16 cellular contexts compared by ENCODE assay signal in genomic region chr2:112634874-112635157, GRCh38. TPM values are rescaled to one million over a fixed set of nuclear protein-coding genes. Genes with fewer than 3 reads are reported as not detected.
DNase-seq lines count a peak whose midpoint lies in the region; ATAC-seq and TF ChIP-seq lines count a peak whose summit lies in the region.
"Had no signal": no experiment of that assay in that cellular context is flagged by ENCODE, and none has a peak within 500 bp of the region (broad histone marks: within the 10 kb centered on the region; RNA-seq: fewer than 3 reads in every experiment).

No MANE protein-coding gene starts in this region.

- no peak overlapping the region for H3K27ac Mint-ChIP-seq in activated T-cell treated with anti-CD3 and anti-CD28 coated beads, Interleukin-2, amount 50 U/mL, for 72 hours
- H3K27ac Mint-ChIP-seq in CD8-positive, alpha-beta T cell = peak overlapping the region; percentile 88

- no peak overlapping the region for H3K27ac ChIP-seq in CD8-positive, alpha-beta T cell (ENCODE audit: low read depth, low read length)
- H3K27ac ChIP-seq in effector memory CD4-positive, alpha-beta T cell (ENCODE audit: insufficient read depth, low read length, poor library complexity, severe bottlenecking) = peak overlapping the region; percentile 33
- no peak overlapping the region for H3K27ac ChIP-seq in trophoblast cell (ENCODE audit: low read depth, low read length)

- no peak overlapping the region for H2AK5ac ChIP-seq in trophoblast cell (ENCODE audit: low read length)

- H3K4ac ChIP-seq in trophoblast cell (ENCODE audit: low read depth, low read length) = no peak overlapping the region

- H2BK12ac ChIP-seq in trophoblast cell (ENCODE audit: low read length) = peak overlapping the region; percentile 65

- peak overlapping the region in 1 of 2 donors; percentile 11 for H3K4me3 Mint-ChIP-seq in activated T-cell treated with anti-CD3 and anti-CD28 coated beads, Interleukin-2, amount 50 U/mL, for 72 hours
- peak overlapping the region; percentile 68 for H3K4me3 Mint-ChIP-seq in CD8-positive, alpha-beta T cell

- no peaks in the 10 kb centered on the region for H3K36me3 Mint-ChIP-seq in activated T-cell treated with anti-CD3 and anti-CD28 coated beads, Interleukin-2, amount 50 U/mL, for 72 hours (ENCODE audit: insufficient read depth in 2 of 2)
- H3K36me3 Mint-ChIP-seq in CD8-positive, alpha-beta T cell = no peaks in the 10 kb centered on the region

- no peak overlapping the region for H2AFZ ChIP-seq in trophoblast cell (ENCODE audit: insufficient read depth, low read length, poor library complexity)

- CTCF ChIA-PET in CD8-positive, alpha-beta T cell (lab: Charles Lee) = interaction anchor here (12.4 to 16.3 kb wide), 3 partner anchors 10 to 91 kb away, joined by 180 to 338 read pairs (median 205); partner anchors contain the start of gene SLC20A1

- TF ChIP-seq CTCF in CD8-positive, alpha-beta T cell (IDR thresholded peaks at IDR 0.05) = no peak

- no peaks in the 10 kb centered on the region for H3K79me2 ChIP-seq in trophoblast cell (ENCODE audit: control insufficient read depth, insufficient read depth, low read length, poor library complexity)

- H2BK5ac ChIP-seq in trophoblast cell (ENCODE audit: low read depth, low read length, poor library complexity) = no peak overlapping the region

- no peaks in the 10 kb centered on the region for H3K27me3 ChIP-seq in CD8-positive, alpha-beta T cell (ENCODE audit: insufficient read depth, low read length)
- no peaks in the 10 kb centered on the region for H3K27me3 ChIP-seq in effector memory CD4-positive, alpha-beta T cell (replicated peaks; ENCODE audit: control insufficient read depth, insufficient read depth, low read length, poor library complexity, severe bottlenecking)
- no peaks in the 10 kb centered on the region for H3K27me3 ChIP-seq in trophoblast cell (ENCODE audit: insufficient read depth, low read length)

- no peaks in the 10 kb centered on the region for H3K36me3 ChIP-seq in CD8-positive, alpha-beta T cell (ENCODE audit: insufficient read depth, low read length)
- no peaks in the 10 kb centered on the region for H3K36me3 ChIP-seq in effector memory CD4-positive, alpha-beta T cell (ENCODE audit: control insufficient read depth, insufficient read depth, low read length)
- no peaks in the 10 kb centered on the region for H3K36me3 ChIP-seq in trophoblast cell (ENCODE audit: control insufficient read depth in 1 of 2, insufficient read depth in 2 of 2, low read length in 2 of 2)

- POLR2A ChIA-PET in CD8-positive, alpha-beta T cell (lab: Charles Lee) = interaction anchor here (14.8 kb wide), 1 partner anchor 12 kb away, joined by 183 read pairs; the partner anchor contains the start of gene SLC20A1

- peaks cover 69% of the 10 kb centered on the region for H3K4me1 Mint-ChIP-seq in activated T-cell treated with anti-CD3 and anti-CD28 coated beads, Interleukin-2, amount 50 U/mL, for 72 hours (ENCODE audit: low read depth)
- H3K4me1 Mint-ChIP-seq in CD8-positive, alpha-beta T cell (ENCODE audit: low read depth) = peaks cover 77% of the 10 kb centered on the region

- no CpG with 5 or more reads among the region's 6 CpGs for WGBS in trophoblast cell (ENCODE audit: extremely low coverage, insufficient coverage, insufficient read length)

- H3K23ac ChIP-seq in trophoblast cell (ENCODE audit: low read length) = no peak overlapping the region

- peaks cover 11% of the 10 kb centered on the region for H3K79me1 ChIP-seq in trophoblast cell (ENCODE audit: low read length)

- H3K9ac ChIP-seq in trophoblast cell (ENCODE audit: low read length) = no peak overlapping the region

- H3K9me3 Mint-ChIP-seq in activated T-cell treated with anti-CD3 and anti-CD28 coated beads, Interleukin-2, amount 50 U/mL, for 72 hours = no peaks in the 10 kb centered on the region
- no peaks in the 10 kb centered on the region for H3K9me3 Mint-ChIP-seq in CD8-positive, alpha-beta T cell

- H3K4me3 ChIP-seq in CD8-positive, alpha-beta T cell (ENCODE audit: low read depth, low read length) = no peak overlapping the region
- no peak overlapping the region for H3K4me3 ChIP-seq in effector memory CD4-positive, alpha-beta T cell (ENCODE audit: insufficient read depth, low read depth, low read length, poor library complexity, severe bottlenecking)
- no peak overlapping the region for H3K4me3 ChIP-seq in trophoblast cell (ENCODE audit: low read depth, low read length)
- H3K4me3 ChIP-seq: A549 had no signal

- intact Hi-C loops in CD8-positive, alpha-beta T cell (cut with DNase I, micrococcal nuclease) = loop anchor here in 1 of 2 experiments (10.0 kb wide), 1 partner anchor 540 kb away; the partner anchor contains the start of gene PSD4

- no peak overlapping the region for H3K18ac ChIP-seq in trophoblast cell (ENCODE audit: low read length)

- DNase-seq in activated T-cell treated with anti-CD3 and anti-CD28 coated beads, Interleukin-2, amount 50 U/mL, for 1 hour = peak; percentile 38
- no peak for DNase-seq in activated T-cell treated with anti-CD3 and anti-CD28 coated beads, Interleukin-2, amount 50 U/mL, for 72 hours
- peak in 1 of 7 experiments; percentile 20 for DNase-seq in CD8-positive, alpha-beta T cell
- no peak for DNase-seq in effector memory CD4-positive, alpha-beta T cell
- DNase-seq in trophoblast cell = no peak
- DNase-seq in ureter (ENCODE audit: low spot score) = no peak
- DNase-seq in NCI-H1092 treated with DMSO at 0.1 percent for 48 hours (lab: John Stamatoyannopoulos, UW) = no peak
- DNase-seq: C1 segment of cervical spinal cord, Calu3, NCI-H1048, NCI-H2081 treated with DMSO at 0.1 percent for 48 hours, NCI-H510A treated with DMSO at 0.1 percent for 48 hours, Right ventricle myocardium superior had no signal

- H3K14ac ChIP-seq in trophoblast cell (ENCODE audit: low read length) = peak overlapping the region; percentile 8

- H2BK120ac ChIP-seq in trophoblast cell (ENCODE audit: insufficient read depth, low read length, poor library complexity) = no peak overlapping the region

- peaks cover 19% of the 10 kb centered on the region for H3K27me3 Mint-ChIP-seq in activated T-cell treated with anti-CD3 and anti-CD28 coated beads, Interleukin-2, amount 50 U/mL, for 72 hours (ENCODE audit: low read depth)
- H3K27me3 Mint-ChIP-seq in CD8-positive, alpha-beta T cell (ENCODE audit: low read depth) = no peaks in the 10 kb centered on the region

- H4K8ac ChIP-seq in trophoblast cell (ENCODE audit: low read depth, low read length) = no peak overlapping the region

- H3K9me3 ChIP-seq in CD8-positive, alpha-beta T cell (ENCODE audit: low read length) = no peaks in the 10 kb centered on the region
- H3K9me3 ChIP-seq in effector memory CD4-positive, alpha-beta T cell (ENCODE audit: control insufficient read depth, low read length) = no peaks in the 10 kb centered on the region
- H3K9me3 ChIP-seq in trophoblast cell (ENCODE audit: insufficient read depth, low read depth, low read length) = no peaks in the 10 kb centered on the region
- H3K9me3 ChIP-seq: A549 had no signal

- H3K4me1 ChIP-seq in CD8-positive, alpha-beta T cell (ENCODE audit: insufficient read depth, low read length) = peaks cover 73% of the 10 kb centered on the region
- H3K4me1 ChIP-seq in effector memory CD4-positive, alpha-beta T cell (ENCODE audit: control insufficient read depth, insufficient read depth, low read length, poor library complexity, severe bottlenecking) = peaks cover 33% of the 10 kb centered on the region
- peaks cover 16 to 20% of the 10 kb centered on the region in 2 experiments for H3K4me1 ChIP-seq in trophoblast cell (ENCODE audit: control insufficient read depth in 1 of 2, insufficient read depth in 2 of 2, low read length in 2 of 2)

- H3K4me2 ChIP-seq in trophoblast cell (ENCODE audit: low read length) = no peak overlapping the region
- H3K4me2 ChIP-seq: A549 had no signal

- H4K91ac ChIP-seq in trophoblast cell (ENCODE audit: low read depth, low read length) = peak overlapping the region; percentile 0

- H4K12ac ChIP-seq in trophoblast cell (ENCODE audit: low read depth, low read length) = no peak overlapping the region

- ATAC-seq in activated T-cell treated with anti-CD3 and anti-CD28 coated beads, Interleukin-2, amount 50 U/mL, for 72 hours (replicated peaks in 1 of 2) = no peak
- ATAC-seq in CD8-positive, alpha-beta T cell = no peak
- no peak for ATAC-seq in GM18909 (IDR thresholded peaks at IDR 0.05; ENCODE audit: poor library complexity, unreplicated experiment)
- ATAC-seq: A549, Panc1 had no signal

RNA-seq across cellular contexts. Expression of gene SLC20A1, which starts 10.9 kb away (rescaled TPM):
- 10 to 100 TPM; 54.3 to 66.1 TPM for total RNA-seq in activated T-cell treated with anti-CD3 and anti-CD28 coated beads, Interleukin-2, amount 50 U/mL, for 72 hours
- total RNA-seq in CD8-positive, alpha-beta T cell = 100 to 1,000 TPM; 144 to 145 TPM
- 25.1 and 26.0 TPM in 2 replicates for polyA plus RNA-seq in trophoblast cell (2013)
- 77.2 TPM for total RNA-seq in ureter

RNA-seq across cellular contexts. Expression of gene CHCHD5, which starts 50.4 kb away (rescaled TPM):
- total RNA-seq in activated T-cell treated with anti-CD3 and anti-CD28 coated beads, Interleukin-2, amount 50 U/mL, for 72 hours = 10 to 100 TPM; 30.4 to 41.8 TPM
- 10 to 100 TPM; 12.0 to 15.5 TPM for total RNA-seq in CD8-positive, alpha-beta T cell
- 17.5 and 20.8 TPM in 2 replicates for polyA plus RNA-seq in trophoblast cell (2013)
- total RNA-seq in ureter = 43.0 TPM
